ENCODE assay signal across 18 cellular contexts in genomic region chr7:43495572-43495971, GRCh38.
DNase-seq lines count a peak whose midpoint lies in the region; ATAC-seq and TF ChIP-seq lines count a peak whose summit lies in the region.
"Had no signal": no experiment of that assay in that cellular context is flagged by ENCODE, and none has a peak within 500 bp of the region (broad histone marks: within the 10 kb centered on the region; RNA-seq: fewer than 3 reads in every experiment).

No MANE protein-coding gene starts in this region.

- H2AFZ ChIP-seq in MM.1S (ENCODE audit: low read length), result no peak overlapping the region

- H3K27me3 ChIP-seq in MM.1S (replicated peaks; ENCODE audit: insufficient read depth, low read length) (no peaks in the 10 kb centered on the region), mesendoderm (ENCODE audit: insufficient read depth, low read length, poor library complexity) (no peaks in the 10 kb centered on the region), Caco-2 (replicated peaks; ENCODE audit: control insufficient read depth, insufficient read depth, low read length) (no peaks in the 10 kb centered on the region)

- H3K9me3 Mint-ChIP-seq in activated T-cell treated with anti-CD3 and anti-CD28 coated beads, Interleukin-2, amount 50 U/mL, for 72 hours, result no peaks in the 10 kb centered on the region
- H3K9me3 Mint-ChIP-seq in Caco-2 (ENCODE audit: unreplicated experiment), result no peaks in the 10 kb centered on the region

- no peak overlapping the region for H2AK5ac ChIP-seq in mesendoderm (ENCODE audit: low read length)

- POLR2A ChIA-PET in Caco-2 (lab: Charles Lee), result no interaction called here

- H2BK5ac ChIP-seq in mesendoderm (ENCODE audit: low read length), result no peak overlapping the region

- no peaks in the 10 kb centered on the region for H3K9me2 ChIP-seq in MM.1S (replicated peaks; ENCODE audit: insufficient read depth, low read length)

- no peak overlapping the region for H3K18ac ChIP-seq in mesendoderm (ENCODE audit: low read length)

- no TSS peak for BruUV-seq in Caco-2 (replicated peaks; lab: Mats Ljungman, UMichigan)

- WGBS in mesendoderm (ENCODE audit: extremely low coverage, insufficient coverage, low lambda C conversion rate), result no CpG with 5 or more reads among the region's 4 CpGs

- no peak overlapping the region for H3K56ac ChIP-seq in mesendoderm (ENCODE audit: low read length)

- H3K4me1 Mint-ChIP-seq in activated T-cell treated with anti-CD3 and anti-CD28 coated beads, Interleukin-2, amount 50 U/mL, for 72 hours (ENCODE audit: low read depth), result no peaks in the 10 kb centered on the region
- peaks cover 6% of the 10 kb centered on the region for H3K4me1 Mint-ChIP-seq in Caco-2 (ENCODE audit: low read depth, unreplicated experiment)
- H3K4me1 Mint-ChIP-seq: T-helper 17 cell had no signal

- no peak overlapping the region for H4K5ac ChIP-seq in mesendoderm (ENCODE audit: low read length)

- no peak overlapping the region for H2BK120ac ChIP-seq in mesendoderm (ENCODE audit: low read depth, low read length)

- DNase-seq in kidney tubule cell (ENCODE audit: low spot score), result peak; percentile 43
- DNase-seq in activated T-cell treated with anti-CD3 and anti-CD28 coated beads, Interleukin-2, amount 50 U/mL, for 72 hours, result no peak
- no peak for DNase-seq in MM.1S
- DNase-seq in mesendoderm, result no peak
- no peak for DNase-seq in Caco-2
- DNase-seq: C1 segment of cervical spinal cord, DMS153, MV-4-11, NCI-H1417, NCI-H187 treated with DMSO at 0.1 percent for 48 hours, NCI-H526 treated with DMSO at 0.1 percent for 48 hours, RPMI8226, T-helper 17 cell had no signal

- H3K9me3 ChIP-seq in MM.1S (replicated peaks; ENCODE audit: insufficient read depth, low read length) (no peaks in the 10 kb centered on the region), Caco-2 (no peaks in the 10 kb centered on the region)
- H3K9me3 ChIP-seq: A549, HAP-1 had no signal

- H3K27ac ChIP-seq in MM.1S (ENCODE audit: low read length) (no peak overlapping the region), mesendoderm (ENCODE audit: low read depth, low read length) (no peak overlapping the region)
- H3K27ac ChIP-seq: A549 had no signal

- H3K4me2 ChIP-seq in MM.1S (ENCODE audit: low read depth, low read length) (no peak overlapping the region), mesendoderm (ENCODE audit: low read length) (no peak overlapping the region)
- H3K4me2 ChIP-seq: A549 had no signal

- H3K36me3 ChIP-seq in MM.1S (replicated peaks; ENCODE audit: insufficient read depth, low read length) (no peaks in the 10 kb centered on the region), mesendoderm (ENCODE audit: control insufficient read depth, insufficient read depth, low read length) (no peaks in the 10 kb centered on the region), Caco-2 (ENCODE audit: control insufficient read depth, insufficient read depth, low read length) (no peaks in the 10 kb centered on the region)
- H3K36me3 ChIP-seq: HAP-1 had no signal

- H3K4me1 ChIP-seq in MM.1S (ENCODE audit: low read length) (no peaks in the 10 kb centered on the region), mesendoderm (ENCODE audit: control insufficient read depth, low read depth, low read length) (no peaks in the 10 kb centered on the region), Caco-2 (no peaks in the 10 kb centered on the region)
- H3K4me1 ChIP-seq: HAP-1 had no signal

- TF ChIP-seq CTCF in MM.1S (IDR thresholded peaks at IDR 0.05; ENCODE audit: low read length) (no peak), Caco-2 (IDR thresholded peaks at IDR 0.05; ENCODE audit: insufficient read depth in 1 of 2, low read depth in 1 of 2, low read length in 1 of 2, severe bottlenecking in 1 of 2, unreplicated experiment in 1 of 2) (no peak)

- H3K27ac Mint-ChIP-seq in activated T-cell treated with anti-CD3 and anti-CD28 coated beads, Interleukin-2, amount 50 U/mL, for 72 hours, result no peak overlapping the region
- no peak overlapping the region for H3K27ac Mint-ChIP-seq in Caco-2 (ENCODE audit: unreplicated experiment)
- H3K27ac Mint-ChIP-seq: T-helper 17 cell had no signal

- H4K8ac ChIP-seq in mesendoderm (ENCODE audit: low read depth, low read length), result no peak overlapping the region

- no peak overlapping the region for H3K4ac ChIP-seq in mesendoderm (ENCODE audit: low read depth, low read length)

- CTCF ChIA-PET in Caco-2 (lab: Charles Lee), result no interaction called here

- H3K79me1 ChIP-seq in mesendoderm (ENCODE audit: low read length), result no peaks in the 10 kb centered on the region

- no peaks in the 10 kb centered on the region for H3F3A ChIP-seq in MM.1S (ENCODE audit: insufficient read depth, low read length)

- H3K4me3 Mint-ChIP-seq in activated T-cell treated with anti-CD3 and anti-CD28 coated beads, Interleukin-2, amount 50 U/mL, for 72 hours, result no peak overlapping the region
- no peak overlapping the region for H3K4me3 Mint-ChIP-seq in Caco-2 (ENCODE audit: unreplicated experiment)
- H3K4me3 Mint-ChIP-seq: T-helper 17 cell had no signal

- no peak overlapping the region for H3K4me3 ChIP-seq in MM.1S (ENCODE audit: low read length)
- H3K4me3 ChIP-seq in mesendoderm (ENCODE audit: low read length), result no peak overlapping the region
- no peak overlapping the region for H3K4me3 ChIP-seq in Caco-2 (ENCODE audit: low read depth, low read length)
- H3K4me3 ChIP-seq: A549, HAP-1 had no signal

- no peaks in the 10 kb centered on the region for H4K20me1 ChIP-seq in MM.1S (ENCODE audit: insufficient read depth, low read length)

- no peaks in the 10 kb centered on the region for H3K36me3 Mint-ChIP-seq in activated T-cell treated with anti-CD3 and anti-CD28 coated beads, Interleukin-2, amount 50 U/mL, for 72 hours (ENCODE audit: insufficient read depth in 2 of 2)
- no peaks in the 10 kb centered on the region for H3K36me3 Mint-ChIP-seq in Caco-2 (ENCODE audit: insufficient read depth, unreplicated experiment)

- intact Hi-C loops in Caco-2 (cut with micrococcal nuclease; ENCODE audit: unreplicated experiment), result no loop called here

- ATAC-seq in GM18502 (IDR thresholded peaks at IDR 0.05; ENCODE audit: poor library complexity, unreplicated experiment) (peak; percentile 78), GM21619 (IDR thresholded peaks at IDR 0.05; ENCODE audit: unreplicated experiment) (peak; percentile 67), HG03025 (IDR thresholded peaks at IDR 0.05; ENCODE audit: low FRiP score, unreplicated experiment) (peak; percentile 57)
- no peak for ATAC-seq in activated T-cell treated with anti-CD3 and anti-CD28 coated beads, Interleukin-2, amount 50 U/mL, for 72 hours (replicated peaks in 1 of 2)
- ATAC-seq: A549, T-helper 17 cell had no signal

- no peak overlapping the region for H3K9ac ChIP-seq in MM.1S (ENCODE audit: low read length)
- H3K9ac ChIP-seq in mesendoderm (ENCODE audit: low read length), result no peak overlapping the region

- no peak overlapping the region for H2BK15ac ChIP-seq in mesendoderm (replicated peaks; ENCODE audit: low read depth)

- H3K27me3 Mint-ChIP-seq in activated T-cell treated with anti-CD3 and anti-CD28 coated beads, Interleukin-2, amount 50 U/mL, for 72 hours (ENCODE audit: low read depth), result peaks cover 43% of the 10 kb centered on the region
- H3K27me3 Mint-ChIP-seq in Caco-2 (ENCODE audit: insufficient read depth, unreplicated experiment), result no peaks in the 10 kb centered on the region

- H3K23ac ChIP-seq in mesendoderm (ENCODE audit: low read length), result no peak overlapping the region

- H3K79me2 ChIP-seq in MM.1S (ENCODE audit: low read length) (no peaks in the 10 kb centered on the region), mesendoderm (ENCODE audit: control insufficient read depth, insufficient read depth, low read length) (no peaks in the 10 kb centered on the region)

Comparison
In these comparisons a context has a peak if more than half of its experiments do, and no peak if none do; other contexts are left out.
1. ATAC-seq: peak in GM18502 (single experiment), GM21619 (single experiment) and HG03025 (single experiment); none in activated T-cell treated with anti-CD3 and anti-CD28 coated beads, Interleukin-2, amount 50 U/mL, for 72 hours (0 of 2).